Comparison of ENCODE assay signal across 1 cellular context in the genomic region with DNA sequence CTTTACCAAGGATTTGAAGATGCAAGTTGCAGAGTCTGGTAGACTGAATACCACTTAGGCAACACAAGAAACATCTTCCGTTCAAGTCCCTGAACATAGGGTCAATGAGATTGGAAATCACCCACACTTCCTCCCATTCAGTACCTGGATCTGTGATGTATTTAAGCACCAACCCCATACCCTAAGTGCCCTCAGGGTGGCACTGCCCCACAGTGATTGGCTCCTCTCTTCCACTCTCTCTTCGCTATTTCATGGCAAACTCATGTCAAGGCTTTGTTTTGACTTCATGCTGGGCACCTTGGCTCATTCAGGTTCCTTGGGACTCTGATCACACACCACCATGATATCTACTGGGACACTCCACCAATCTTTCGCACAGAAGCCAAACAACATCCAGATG.
TF ChIP-seq lines count a peak whose summit lies in the region.

No MANE protein-coding gene starts in this region.

TF ChIP-seq in WTC11, 78 proteins besides CTCF, POLR2A, EP300 and RAD21 (continued from another document):
- TF ChIP-seq TCF7 (CRISPR knock-in tag; IDR thresholded peaks at IDR 0.05; ENCODE audit: low read depth) = no peak
- TF ChIP-seq, protein P1, sequence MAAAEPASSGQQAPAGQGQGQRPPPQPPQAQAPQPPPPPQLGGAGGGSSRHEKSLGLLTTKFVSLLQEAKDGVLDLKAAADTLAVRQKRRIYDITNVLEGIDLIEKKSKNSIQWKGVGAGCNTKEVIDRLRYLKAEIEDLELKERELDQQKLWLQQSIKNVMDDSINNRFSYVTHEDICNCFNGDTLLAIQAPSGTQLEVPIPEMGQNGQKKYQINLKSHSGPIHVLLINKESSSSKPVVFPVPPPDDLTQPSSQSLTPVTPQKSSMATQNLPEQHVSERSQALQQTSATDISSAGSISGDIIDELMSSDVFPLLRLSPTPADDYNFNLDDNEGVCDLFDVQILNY (CRISPR knock-in tag; IDR thresholded peaks at IDR 0.05) = no peak
- no peak for TF ChIP-seq HMGA2 (CRISPR knock-in tag; IDR thresholded peaks at IDR 0.05)
- TF ChIP-seq ZNF219 (CRISPR knock-in tag; IDR thresholded peaks at IDR 0.05; ENCODE audit: borderline replicate concordance) = no peak
- TF ChIP-seq ZNF423 (CRISPR knock-in tag; IDR thresholded peaks at IDR 0.05) = no peak
- TF ChIP-seq, protein P2, sequence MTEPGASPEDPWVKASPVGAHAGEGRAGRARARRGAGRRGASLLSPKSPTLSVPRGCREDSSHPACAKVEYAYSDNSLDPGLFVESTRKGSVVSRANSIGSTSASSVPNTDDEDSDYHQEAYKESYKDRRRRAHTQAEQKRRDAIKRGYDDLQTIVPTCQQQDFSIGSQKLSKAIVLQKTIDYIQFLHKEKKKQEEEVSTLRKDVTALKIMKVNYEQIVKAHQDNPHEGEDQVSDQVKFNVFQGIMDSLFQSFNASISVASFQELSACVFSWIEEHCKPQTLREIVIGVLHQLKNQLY (CRISPR knock-in tag; IDR thresholded peaks at IDR 0.05) = no peak
- TF ChIP-seq GABPB1 (CRISPR knock-in tag; IDR thresholded peaks at IDR 0.05) = no peak
- TF ChIP-seq RELA (CRISPR knock-in tag; IDR thresholded peaks at IDR 0.05; ENCODE audit: borderline replicate concordance) = no peak
- TF ChIP-seq, protein P3, sequence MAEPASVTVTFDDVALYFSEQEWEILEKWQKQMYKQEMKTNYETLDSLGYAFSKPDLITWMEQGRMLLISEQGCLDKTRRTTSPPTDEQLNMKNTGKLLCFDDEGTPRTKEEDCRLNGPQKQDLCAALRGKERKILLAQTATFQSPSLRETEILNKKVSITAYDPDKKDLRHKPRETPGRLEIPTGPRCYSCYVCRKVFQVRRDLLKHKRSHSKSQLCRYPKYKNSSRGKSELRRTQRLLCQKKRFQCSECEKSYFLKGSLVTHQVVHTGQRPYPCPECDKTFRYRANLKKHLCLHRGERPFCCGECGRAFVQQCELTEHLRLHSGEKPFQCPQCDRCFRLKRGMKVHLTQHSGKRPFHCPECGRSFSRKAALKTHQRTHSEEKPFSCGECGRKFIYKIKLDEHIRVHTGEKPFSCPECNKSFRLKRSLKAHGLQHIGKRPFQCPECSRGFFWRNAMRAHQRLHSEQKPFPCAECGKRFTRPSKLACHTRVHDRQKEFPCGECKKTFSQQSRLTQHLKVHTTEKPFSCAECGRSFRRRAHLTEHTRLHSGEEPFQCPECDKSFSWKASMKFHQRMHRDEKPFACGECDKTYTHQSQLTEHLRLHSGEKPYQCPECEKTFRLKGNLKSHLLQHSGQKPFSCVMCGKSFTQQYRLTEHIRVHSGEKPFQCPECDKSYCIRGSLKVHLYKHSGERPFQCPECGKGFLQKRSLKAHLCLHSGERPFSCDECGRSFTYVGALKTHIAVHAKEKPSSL (CRISPR knock-in tag; conservative IDR thresholded peaks at IDR 0.05) = no peak
- TF ChIP-seq ZNF232 (CRISPR knock-in tag; IDR thresholded peaks at IDR 0.05) = no peak
- TF ChIP-seq, protein P4, sequence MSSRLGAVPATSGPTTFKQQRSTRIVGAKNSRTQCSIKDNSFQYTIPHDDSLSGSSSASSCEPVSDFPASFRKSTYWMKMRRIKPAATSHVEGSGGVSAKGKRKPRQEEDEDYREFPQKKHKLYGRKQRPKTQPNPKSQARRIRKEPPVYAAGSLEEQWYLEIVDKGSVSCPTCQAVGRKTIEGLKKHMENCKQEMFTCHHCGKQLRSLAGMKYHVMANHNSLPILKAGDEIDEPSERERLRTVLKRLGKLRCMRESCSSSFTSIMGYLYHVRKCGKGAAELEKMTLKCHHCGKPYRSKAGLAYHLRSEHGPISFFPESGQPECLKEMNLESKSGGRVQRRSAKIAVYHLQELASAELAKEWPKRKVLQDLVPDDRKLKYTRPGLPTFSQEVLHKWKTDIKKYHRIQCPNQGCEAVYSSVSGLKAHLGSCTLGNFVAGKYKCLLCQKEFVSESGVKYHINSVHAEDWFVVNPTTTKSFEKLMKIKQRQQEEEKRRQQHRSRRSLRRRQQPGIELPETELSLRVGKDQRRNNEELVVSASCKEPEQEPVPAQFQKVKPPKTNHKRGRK (CRISPR knock-in tag; IDR thresholded peaks at IDR 0.05; ENCODE audit: borderline replicate concordance) = no peak
- TF ChIP-seq, protein P5, sequence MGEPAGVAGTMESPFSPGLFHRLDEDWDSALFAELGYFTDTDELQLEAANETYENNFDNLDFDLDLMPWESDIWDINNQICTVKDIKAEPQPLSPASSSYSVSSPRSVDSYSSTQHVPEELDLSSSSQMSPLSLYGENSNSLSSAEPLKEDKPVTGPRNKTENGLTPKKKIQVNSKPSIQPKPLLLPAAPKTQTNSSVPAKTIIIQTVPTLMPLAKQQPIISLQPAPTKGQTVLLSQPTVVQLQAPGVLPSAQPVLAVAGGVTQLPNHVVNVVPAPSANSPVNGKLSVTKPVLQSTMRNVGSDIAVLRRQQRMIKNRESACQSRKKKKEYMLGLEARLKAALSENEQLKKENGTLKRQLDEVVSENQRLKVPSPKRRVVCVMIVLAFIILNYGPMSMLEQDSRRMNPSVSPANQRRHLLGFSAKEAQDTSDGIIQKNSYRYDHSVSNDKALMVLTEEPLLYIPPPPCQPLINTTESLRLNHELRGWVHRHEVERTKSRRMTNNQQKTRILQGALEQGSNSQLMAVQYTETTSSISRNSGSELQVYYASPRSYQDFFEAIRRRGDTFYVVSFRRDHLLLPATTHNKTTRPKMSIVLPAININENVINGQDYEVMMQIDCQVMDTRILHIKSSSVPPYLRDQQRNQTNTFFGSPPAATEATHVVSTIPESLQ (CRISPR knock-in tag; IDR thresholded peaks at IDR 0.05) = no peak
- no peak for TF ChIP-seq NFYB (CRISPR knock-in tag; conservative IDR thresholded peaks at IDR 0.05; ENCODE audit: low read depth)
- TF ChIP-seq, protein P6, sequence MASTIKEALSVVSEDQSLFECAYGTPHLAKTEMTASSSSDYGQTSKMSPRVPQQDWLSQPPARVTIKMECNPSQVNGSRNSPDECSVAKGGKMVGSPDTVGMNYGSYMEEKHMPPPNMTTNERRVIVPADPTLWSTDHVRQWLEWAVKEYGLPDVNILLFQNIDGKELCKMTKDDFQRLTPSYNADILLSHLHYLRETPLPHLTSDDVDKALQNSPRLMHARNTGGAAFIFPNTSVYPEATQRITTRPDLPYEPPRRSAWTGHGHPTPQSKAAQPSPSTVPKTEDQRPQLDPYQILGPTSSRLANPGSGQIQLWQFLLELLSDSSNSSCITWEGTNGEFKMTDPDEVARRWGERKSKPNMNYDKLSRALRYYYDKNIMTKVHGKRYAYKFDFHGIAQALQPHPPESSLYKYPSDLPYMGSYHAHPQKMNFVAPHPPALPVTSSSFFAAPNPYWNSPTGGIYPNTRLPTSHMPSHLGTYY (CRISPR knock-in tag; IDR thresholded peaks at IDR 0.05) = no peak
